ENCODE assay signal across 20 cellular contexts in the genomic region with DNA sequence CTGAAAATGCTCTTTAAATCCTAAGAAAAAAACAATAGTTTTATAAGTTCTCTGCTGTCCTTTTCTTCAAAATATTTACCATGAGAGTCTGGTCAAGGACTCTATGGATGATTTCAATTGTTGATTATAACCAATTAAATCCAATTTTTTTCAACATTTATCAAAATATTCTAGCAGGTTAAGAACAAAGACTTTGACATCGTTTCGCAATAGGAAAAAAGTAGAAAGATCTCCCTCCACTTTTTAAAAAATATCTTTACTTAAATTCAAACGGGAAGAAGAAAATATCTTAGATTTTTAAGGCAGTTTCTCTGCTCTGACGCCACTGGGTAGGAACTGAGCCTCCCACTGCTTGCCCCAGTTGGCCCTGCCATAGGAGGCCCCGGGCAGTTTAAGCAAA. TPM values are rescaled to one million over a fixed set of nuclear protein-coding genes. Genes with fewer than 3 reads are reported as not detected.
DNase-seq lines count a peak whose midpoint lies in the region; ATAC-seq, FAIRE-seq and TF ChIP-seq lines count a peak whose summit lies in the region.
"Had no signal": no experiment of that assay in that cellular context is flagged by ENCODE, and none has a peak within 500 bp of the region (broad histone marks: within the 10 kb centered on the region; RNA-seq: fewer than 3 reads in every experiment).

No MANE protein-coding gene starts in this region.

- H3K56ac ChIP-seq in IMR-90 (ENCODE audit: extremely low read depth, insufficient read depth, low read length) (no peak overlapping the region), H1 (replicated peaks; ENCODE audit: insufficient read length, low read depth, low read length) (no peak overlapping the region)

- H3K14ac ChIP-seq in IMR-90 (replicated peaks; ENCODE audit: low read depth, low read length) (no peak overlapping the region), H1 (ENCODE audit: insufficient read length) (no peak overlapping the region)

- H3K27me3 ChIP-seq in IMR-90 (ENCODE audit: control insufficient read depth, insufficient read depth, low read length) (peaks cover 12% of the 10 kb centered on the region), H1 (replicated peaks in 1 of 4; ENCODE audit: control insufficient read depth in 3 of 4, extremely low read depth in 1 of 4, insufficient read depth in 3 of 4, low read length in 3 of 4) (no peaks in the 10 kb centered on the region; a peak in 1 of 7 replicates), upper lobe of left lung (no peaks in the 10 kb centered on the region)
- H3K27me3 ChIP-seq: BLaER1 had no signal

- DNase-seq in GM18507 (ENCODE audit: extremely low spot score, insufficient read length, low read depth) (no peak), IMR-90 (no peak), H1 (ENCODE audit: low read depth in 1 of 2, low spot score in 2 of 2) (no peak), upper lobe of left lung (no peak), GF-D8 (lab: John Stamatoyannopoulos, UW) (no peak), ureter (ENCODE audit: low spot score) (no peak)
- DNase-seq: Caco-2; CD4-positive, CD25-positive, alpha-beta regulatory T cell; CD8-positive, alpha-beta T cell; DMS153; DND-41; H7; HCEC 1CT had no signal

- H2BK120ac ChIP-seq in IMR-90 (ENCODE audit: low read depth, low read length) (no peak overlapping the region), H1 (replicated peaks; ENCODE audit: low read depth, low read length) (no peak overlapping the region)

- no peak for ATAC-seq in IMR-90 (ENCODE audit: low read depth)
- no peak for ATAC-seq in upper lobe of left lung (ENCODE audit: low FRiP score in 2 of 2)
- ATAC-seq: CD8-positive, alpha-beta T cell; GM12878; GM23338 had no signal

- intact Hi-C loops in IMR-90 (cut with micrococcal nuclease), result no loop called here

- POLR2A ChIA-PET in IMR-90 (lab: Charles Lee; ENCODE audit: unreplicated experiment), result no interaction called here
- POLR2A ChIA-PET in H1 (lab: Charles Lee; ENCODE audit: partially characterized antibody), result interaction anchor here (0.6 kb wide), 1 partner anchor 56 kb away, joined by 3 read pairs; no protein-coding TSS in a partner anchor

- H3K27ac ChIP-seq in IMR-90 (ENCODE audit: insufficient read depth, low read length) (no peak overlapping the region), H1 (ENCODE audit: low read depth, low read length) (no peak overlapping the region), upper lobe of left lung (no peak overlapping the region)
- H3K27ac ChIP-seq: BLaER1, C4-2B had no signal

- CTCF ChIA-PET in IMR-90 (lab: Yijun Ruan, JAX), result interaction anchor here (0.6 kb wide), 1 partner anchor 191 kb away, joined by 3 read pairs; no protein-coding TSS in a partner anchor
- CTCF ChIA-PET in H1 (lab: Charles Lee; ENCODE audit: partially characterized antibody), result interaction anchor here (0.8 to 2.0 kb wide), 2 partner anchors 8 to 11 kb away, joined by 4 to 6 read pairs; no protein-coding TSS in a partner anchor

- H4K8ac ChIP-seq in IMR-90 (ENCODE audit: low read depth in 2 of 2, low read length in 2 of 2) (no peak overlapping the region), H1 (ENCODE audit: extremely low read depth, insufficient read depth, low read length) (no peak overlapping the region)

- in situ Hi-C loops in IMR-90 (cut with MboI; ENCODE audit: low sequenced_read_pairs), result no loop called here

- H3K4ac ChIP-seq in IMR-90 (ENCODE audit: low read depth, low read length), result no peak overlapping the region
- no peak overlapping the region for H3K4ac ChIP-seq in H1 (replicated peaks; ENCODE audit: insufficient read length, low read depth, low read length)

- no peak overlapping the region for H2AK5ac ChIP-seq in IMR-90 (ENCODE audit: low read depth, low read length)
- H2AK5ac ChIP-seq in H1 (ENCODE audit: low read depth, low read length), result no peak overlapping the region

- no peak overlapping the region for H4K91ac ChIP-seq in IMR-90 (ENCODE audit: insufficient read depth, low read depth, low read length)
- H4K91ac ChIP-seq in H1 (replicated peaks; ENCODE audit: insufficient read length, low read length), result no peak overlapping the region

- H3K23ac ChIP-seq in IMR-90 (ENCODE audit: low read depth, low read length) (no peak overlapping the region), H1 (ENCODE audit: insufficient read length) (no peak overlapping the region)

- no peak overlapping the region for H2AFZ ChIP-seq in IMR-90 (replicated peaks; ENCODE audit: low read length, poor library complexity)
- no peak overlapping the region for H2AFZ ChIP-seq in H1 (ENCODE audit: low read length)

- BruUV-seq in IMR-90 (replicated peaks; lab: Mats Ljungman, UMichigan), result no TSS peak

- no CpG with 5 or more reads among the region's 5 CpGs for WGBS in IMR-90 (ENCODE audit: extremely low coverage in 2 of 2, insufficient read length in 1 of 2), 2 experiments
- 74% methylated on average over 5 of the region's 5 CpGs; no CpG with 5 or more reads in 1 of the 2 experiments for WGBS in H1 (ENCODE audit: extremely low coverage in 1 of 2, insufficient coverage in 1 of 2, insufficient read length in 1 of 2, insufficient replicate concordance in 2 of 2, low coverage in 1 of 2, low lambda C conversion rate in 2 of 2, missing lambda C conversion rate in 1 of 2), 2 experiments
- WGBS in upper lobe of left lung, 2 donors, result 70 to 74% methylated on average over 5 of the region's 5 CpGs

- H3K9me3 ChIP-seq in IMR-90 (ENCODE audit: control insufficient read depth, insufficient read depth, low read length) (no peaks in the 10 kb centered on the region), H1 (ENCODE audit: insufficient read depth in 2 of 2, low read depth in 1 of 2, low read length in 1 of 2) (no peaks in the 10 kb centered on the region), upper lobe of left lung (no peaks in the 10 kb centered on the region)
- H3K9me3 ChIP-seq: BLaER1, Caco-2 had no signal

- FAIRE-seq in GM18507 (lab: Jason Lieb, UNC) (peak; percentile 12), H1 (lab: Jason Lieb, UNC) (no peak)
- FAIRE-seq: A204.1, G401.6, GM12878 had no signal

- no peak overlapping the region for H2BK5ac ChIP-seq in IMR-90 (ENCODE audit: low read depth, low read length, poor library complexity, severe bottlenecking)
- no peak overlapping the region for H2BK5ac ChIP-seq in H1 (ENCODE audit: low read depth, low read length)

- H3K9me1 ChIP-seq in IMR-90 (ENCODE audit: insufficient read depth, low read length), result no peaks in the 10 kb centered on the region

- H2BK20ac ChIP-seq in IMR-90 (ENCODE audit: low read depth, low read length) (no peak overlapping the region), H1 (ENCODE audit: low read length) (no peak overlapping the region)

- H4K5ac ChIP-seq in IMR-90 (ENCODE audit: low read depth, low read length) (no peak overlapping the region), H1 (ENCODE audit: insufficient read length, low read depth, low read length) (no peak overlapping the region)

- TF ChIP-seq EP300 in H1 (IDR thresholded peaks at IDR 0.05; ENCODE audit: borderline replicate concordance in 1 of 2, low read depth in 2 of 2, low read length in 2 of 2) (no peak), upper lobe of left lung (IDR thresholded peaks at IDR 0.05) (no peak)

- H3K4me3 ChIP-seq in IMR-90 (ENCODE audit: insufficient read depth, low read depth, low read length) (no peak overlapping the region), H1 (ENCODE audit: extremely low read depth in 1 of 4, insufficient read depth in 2 of 4, low read depth in 3 of 4, low read length in 4 of 4) (no peak overlapping the region), upper lobe of left lung (no peak overlapping the region)
- H3K4me3 ChIP-seq: BLaER1, GM12878, GM23338 had no signal

- no peaks in the 10 kb centered on the region for H3K79me2 ChIP-seq in H1 (ENCODE audit: control insufficient read depth in 1 of 2, insufficient read depth in 2 of 2, low read length in 2 of 2)

- dilution Hi-C loops in IMR-90 (cut with HindIII; ENCODE audit: low sequenced_read_pairs, unreplicated experiment), result no loop called here

- H3K9ac ChIP-seq in IMR-90 (ENCODE audit: low read depth, low read length) (no peak overlapping the region), H1 (replicated peaks in 1 of 4; ENCODE audit: extremely low read depth in 1 of 4, low read depth in 3 of 4, low read length in 3 of 4) (no peak overlapping the region)
- H3K9ac ChIP-seq: BLaER1 had no signal

- TF ChIP-seq CTCF in IMR-90 (conservative IDR thresholded peaks at IDR 0.05; ENCODE audit: low read depth, low read length) (no peak), H1 (IDR thresholded peaks at IDR 0.05; ENCODE audit: control extremely low read depth in 1 of 3, insufficient read depth in 1 of 3, low read depth in 1 of 3, low read length in 3 of 3) (no peak), upper lobe of left lung (IDR thresholded peaks at IDR 0.05) (no peak)

- H3K4me2 ChIP-seq in IMR-90 (ENCODE audit: low read depth, low read length) (no peak overlapping the region), H1 (ENCODE audit: insufficient read depth in 1 of 2, low read depth in 2 of 2, low read length in 2 of 2) (no peak overlapping the region)
- H3K4me2 ChIP-seq: BLaER1, GM23338 had no signal

- TF ChIP-seq POLR2A in IMR-90 (IDR thresholded peaks at IDR 0.05; ENCODE audit: low read depth, low read length) (no peak), H1 (IDR thresholded peaks at IDR 0.05; ENCODE audit: control extremely low read depth in 1 of 2, low read depth in 2 of 2, low read length in 2 of 2) (no peak), upper lobe of left lung (IDR thresholded peaks at IDR 0.05) (no peak)

- H3K18ac ChIP-seq in IMR-90 (ENCODE audit: low read depth, low read length) (no peak overlapping the region), H1 (ENCODE audit: extremely low read depth, low read length) (no peak overlapping the region)

- no peak overlapping the region for H2AK9ac ChIP-seq in IMR-90 (replicated peaks; ENCODE audit: low read depth, low read length, poor library complexity)

- TF ChIP-seq RAD21 in IMR-90 (IDR thresholded peaks at IDR 0.05; ENCODE audit: low read length) (no peak), H1 (IDR thresholded peaks at IDR 0.05 in 1 of 2, conservative IDR thresholded peaks at IDR 0.05 in 1 of 2; ENCODE audit: low read depth in 2 of 2, low read length in 2 of 2) (no peak)

- H2BK15ac ChIP-seq in IMR-90 (ENCODE audit: low read depth, low read length) (no peak overlapping the region), H1 (ENCODE audit: low read length) (no peak overlapping the region)

- H4K20me1 ChIP-seq in IMR-90 (ENCODE audit: insufficient read depth, low read length), result no peaks in the 10 kb centered on the region
- no peaks in the 10 kb centered on the region for H4K20me1 ChIP-seq in H1 (replicated peaks in 1 of 2; ENCODE audit: control insufficient read depth in 1 of 2, insufficient read depth in 2 of 2, low read length in 2 of 2)
- H4K20me1 ChIP-seq: BLaER1 had no signal

- H3K4me1 ChIP-seq in IMR-90 (ENCODE audit: control insufficient read depth, insufficient read depth, low read length), result no peaks in the 10 kb centered on the region
- H3K4me1 ChIP-seq in H1 (replicated peaks in 1 of 4; ENCODE audit: control insufficient read depth in 3 of 4, insufficient read depth in 4 of 4, low read length in 3 of 4), result peaks cover 0 to 7% (median 0%) of the 10 kb centered on the region in 4 experiments; a peak in 2 of 7 replicates
- H3K4me1 ChIP-seq in upper lobe of left lung, result no peaks in the 10 kb centered on the region

- no peaks in the 10 kb centered on the region for H3K23me2 ChIP-seq in H1 (ENCODE audit: low read depth, low read length)

- no peaks in the 10 kb centered on the region for H3K36me3 ChIP-seq in IMR-90 (ENCODE audit: control insufficient read depth, insufficient read depth, low read length)
- H3K36me3 ChIP-seq in H1 (ENCODE audit: control insufficient read depth in 2 of 4, insufficient read depth in 4 of 4, low read length in 3 of 4), result no peaks in the 10 kb centered on the region
- no peaks in the 10 kb centered on the region for H3K36me3 ChIP-seq in upper lobe of left lung
- H3K36me3 ChIP-seq: BLaER1 had no signal

- no peaks in the 10 kb centered on the region for H3K79me1 ChIP-seq in IMR-90 (ENCODE audit: low read depth in 1 of 2, low read length in 2 of 2)
- H3K79me1 ChIP-seq in H1 (ENCODE audit: low read depth, low read length), result no peaks in the 10 kb centered on the region

- H2BK12ac ChIP-seq in H1 (ENCODE audit: low read depth, low read length), result no peak overlapping the region

RNA-seq across cellular contexts. Expression of a gene that starts 44.7 kb away (rescaled TPM):
- total RNA-seq in IMR-90 (2012; rRNA removed), result 0.18 and 0.28 TPM in 2 replicates
- polyA plus RNA-seq in IMR-90 (2012; rRNA removed), result 0.12 and 0.20 TPM in 2 replicates
- 0.03 TPM in 2 replicates for polyA plus RNA-seq in IMR-90 (2012; cell fraction: cytosol; rRNA removed)
- polyA plus RNA-seq in IMR-90 (2012; cell fraction: nucleus; rRNA removed; ENCODE audit: low replicate concordance), result 0.03 and 0.22 TPM in 2 replicates
- 1.2 and 1.5 TPM in 2 replicates for total RNA-seq in H1 (2021; fragmentation: NEBNext Ultra II Directional; extraction: Animal tissue kit (Norgen Biotek cat#: 25700))
- 0.22 and 0.33 TPM in 2 replicates for polyA plus RNA-seq in H1 (2011; rRNA removed)
- polyA plus RNA-seq in H1 (2011; cell fraction: cytosol; rRNA removed), result 0.27 TPM
- 0.31 TPM for polyA plus RNA-seq in H1 (2011; cell fraction: nucleus; rRNA removed)
- 0.18 to 0.99 TPM (median 0.69 TPM) in 4 replicates for polyA plus RNA-seq in H1 (2012, experiment 1 of 2)
- polyA plus RNA-seq in H1 (2012, experiment 2 of 2), result 0.03 TPM
- polyA plus RNA-seq in H1 (2013, experiment 1 of 2), result 1.1 TPM
- polyA plus RNA-seq in H1 (2013, experiment 2 of 2), result 1.9 TPM
- 0.85 and 1.0 TPM in 2 replicates for polyA minus RNA-seq in H1 (2011; rRNA and poly(A)+ RNA removed)
- not detected for polyA minus RNA-seq in H1 (2011; cell fraction: cytosol; rRNA and poly(A)+ RNA removed)
- polyA minus RNA-seq in H1 (2011; cell fraction: nucleus; rRNA and poly(A)+ RNA removed), result 1.9 TPM
- total RNA-seq in upper lobe of left lung, result 10 to 100 TPM in 2 of 6 donors, 1 to 10 TPM in 4; 2.4 to 18.7 (median 6.0) TPM
- 86.5 TPM for total RNA-seq in ureter

RNA-seq across cellular contexts. Expression of a gene that starts 55.0 kb away (rescaled TPM):
- total RNA-seq in IMR-90 (2012; rRNA removed) (not detected in 2 replicates), upper lobe of left lung (1 to 10 TPM in 2 of 6 donors, under 1 TPM in 3, not detected in 1; 0.15 to 2.5 (median 0.67) TPM), ureter (1.6 TPM)
- polyA plus RNA-seq in IMR-90 (2012; rRNA removed) (0.03 TPM in 1 of 2 replicates, not detected in the other), H1 (2011; rRNA removed) (0.20 and 0.42 TPM in 2 replicates)
- polyA plus RNA-seq in IMR-90 (2012; cell fraction: cytosol; rRNA removed), result not detected in 2 replicates
- 0.02 TPM in 1 of 2 replicates, not detected in the other for polyA plus RNA-seq in IMR-90 (2012; cell fraction: nucleus; rRNA removed; ENCODE audit: low replicate concordance)
- 1.8 and 2.3 TPM in 2 replicates for total RNA-seq in H1 (2021; fragmentation: NEBNext Ultra II Directional; extraction: Animal tissue kit (Norgen Biotek cat#: 25700))
- 0.74 TPM for polyA plus RNA-seq in H1 (2011; cell fraction: cytosol; rRNA removed)
- polyA plus RNA-seq in H1 (2011; cell fraction: nucleus; rRNA removed), result 0.50 TPM
- polyA plus RNA-seq in H1 (2012, experiment 1 of 2), result 1.0 to 2.7 TPM (median 1.1 TPM) in 4 replicates
- 0.08 TPM for polyA plus RNA-seq in H1 (2012, experiment 2 of 2)
- 1.7 TPM for polyA plus RNA-seq in H1 (2013, experiment 1 of 2)
- polyA plus RNA-seq in H1 (2013, experiment 2 of 2), result 1.7 TPM
- polyA minus RNA-seq in H1 (2011; rRNA and poly(A)+ RNA removed), result 0.82 and 1.0 TPM in 2 replicates
- polyA minus RNA-seq in H1 (2011; cell fraction: cytosol; rRNA and poly(A)+ RNA removed), result 2.2 TPM
- 3.4 TPM for polyA minus RNA-seq in H1 (2011; cell fraction: nucleus; rRNA and poly(A)+ RNA removed)
- polyA plus RNA-seq: AG04450 had no signal

RNA-seq across cellular contexts. Expression of a gene that starts 55.3 kb away (rescaled TPM):
- total RNA-seq in IMR-90 (2012; rRNA removed), result 30.5 and 37.5 TPM in 2 replicates
- polyA plus RNA-seq in IMR-90 (2012; rRNA removed), result 12.7 and 13.8 TPM in 2 replicates
- 1.9 and 3.3 TPM in 2 replicates for polyA plus RNA-seq in IMR-90 (2012; cell fraction: cytosol; rRNA removed)
- 0.71 and 6.6 TPM in 2 replicates for polyA plus RNA-seq in IMR-90 (2012; cell fraction: nucleus; rRNA removed; ENCODE audit: low replicate concordance)
- total RNA-seq in H1 (2021; fragmentation: NEBNext Ultra II Directional; extraction: Animal tissue kit (Norgen Biotek cat#: 25700)), result 36.3 and 38.0 TPM in 2 replicates
- polyA plus RNA-seq in H1 (2011; rRNA removed), result 9.1 and 13.5 TPM in 2 replicates
- polyA plus RNA-seq in H1 (2011; cell fraction: cytosol; rRNA removed), result 19.9 TPM
- 4.0 TPM for polyA plus RNA-seq in H1 (2011; cell fraction: nucleus; rRNA removed)
- polyA plus RNA-seq in H1 (2012, experiment 1 of 2), result 14.8 to 28.6 TPM (median 19.8 TPM) in 4 replicates
- polyA plus RNA-seq in H1 (2012, experiment 2 of 2), result 2.4 TPM
- polyA plus RNA-seq in H1 (2013, experiment 1 of 2), result 25.1 TPM
- 25.2 TPM for polyA plus RNA-seq in H1 (2013, experiment 2 of 2)
- polyA minus RNA-seq in H1 (2011; rRNA and poly(A)+ RNA removed), result 15.3 and 19.6 TPM in 2 replicates
- polyA minus RNA-seq in H1 (2011; cell fraction: cytosol; rRNA and poly(A)+ RNA removed), result 14.7 TPM
- 21.3 TPM for polyA minus RNA-seq in H1 (2011; cell fraction: nucleus; rRNA and poly(A)+ RNA removed)
- total RNA-seq in upper lobe of left lung, result 10 to 100 TPM; 17.8 to 54.0 (median 30.4) TPM
- 56.5 TPM for total RNA-seq in ureter
